ENCODE assay signal across 14 cellular contexts in genomic region chr7:46393142-46393541, GRCh38.
"Had no signal": no experiment of that assay in that cellular context is flagged by ENCODE, and none has a peak within 500 bp of the region (broad histone marks: within the 10 kb centered on the region; RNA-seq: fewer than 3 reads in every experiment).

No MANE protein-coding gene starts in this region.

- H3K4me1 ChIP-seq: SJSA1 had no signal

- H3K4me2 ChIP-seq: smooth muscle cell had no signal

- H3K36me3 ChIP-seq: heart left ventricle, neutrophil, SJSA1 had no signal

- H3K27ac ChIP-seq: heart left ventricle, neutrophil, SJSA1 had no signal

- H3K27me3 ChIP-seq: heart left ventricle, neutrophil, SJSA1 had no signal

- DNase-seq: activated CD4-positive, alpha-beta T cell treated with anti-CD3 and anti-CD28 coated beads, Interleukin-2, amount 10 ng/mL, durations not matched to agents 7 days and 5 days; activated CD4-positive, CD25-positive, alpha-beta regulatory T cell; activated CD8-positive, alpha-beta memory T cell treated with anti-CD3 and anti-CD28 coated beads, Interleukin-2, amount 50 U/mL, for 48 hours; activated gamma-delta T cell treated with Interleukin-2 at 50 U/mL for 16 hours; activated naive CD8-positive, alpha-beta T cell treated with anti-CD3 and anti-CD28 coated beads for 36 hours; aorta; cerebellar nuclear complex; endodermal cell; foreskin melanocyte; naive thymus-derived CD8-positive, alpha-beta T cell had no signal

- ATAC-seq: naive thymus-derived CD8-positive, alpha-beta T cell had no signal

- H3K4me3 ChIP-seq: heart left ventricle, SJSA1, smooth muscle cell had no signal

- H3K9me3 ChIP-seq: heart left ventricle, neutrophil, SJSA1 had no signal
